Comparison of ENCODE assay signal across 33 cellular contexts in genomic region chr1:88375977-88376376, GRCh38.
"Had no signal": no experiment of that assay in that cellular context is flagged by ENCODE, and none has a peak within 500 bp of the region (broad histone marks: within the 10 kb centered on the region; RNA-seq: fewer than 3 reads in every experiment).

No MANE protein-coding gene starts in this region.

- DNase-seq: activated CD4-positive, alpha-beta memory T cell treated with anti-CD3 and anti-CD28 coated beads, Interleukin-2, amount 10 ng/mL, durations not matched to agents 7 days and 5 days; activated CD4-positive, alpha-beta T cell treated with anti-CD3 and anti-CD28 coated beads for 1 hour; activated CD4-positive, alpha-beta T cell treated with anti-CD3 and anti-CD28 coated beads for 36 hours; activated CD4-positive, alpha-beta T cell treated with anti-CD3 and anti-CD28 coated beads for 48 hours; activated CD4-positive, alpha-beta T cell treated with anti-CD3 and anti-CD28 coated beads, Interleukin-2, amount 10 ng/mL, durations not matched to agents 7 days and 5 days; activated CD4-positive, alpha-beta T cell treated with anti-CD3 and anti-CD28 coated beads, Interleukin-2, amount 50 U/mL, for 48 hours; activated CD4-positive, CD25-positive, alpha-beta regulatory T cell; activated CD8-positive, alpha-beta memory T cell treated with anti-CD3 and anti-CD28 coated beads for 24 hours; activated CD8-positive, alpha-beta memory T cell treated with anti-CD3 and anti-CD28 coated beads, Interleukin-2, amount 10 ng/mL, durations not matched to agents 7 days and 5 days; activated CD8-positive, alpha-beta memory T cell treated with anti-CD3 and anti-CD28 coated beads, Interleukin-2, amount 50 U/mL, for 48 hours; activated CD8-positive, alpha-beta T cell treated with anti-CD3 and anti-CD28 coated beads, Interleukin-2, amount 10 ng/mL, durations not matched to agents 7 days and 5 days; activated effector memory CD4-positive, alpha-beta T cell treated with Interleukin-2 at 50 U/mL for 16 hours; activated gamma-delta T cell; activated naive CD4-positive, alpha-beta T cell treated with anti-CD3 and anti-CD28 coated beads, Interleukin-2, amount 10 ng/mL, durations not matched to agents 7 days and 5 days; activated naive CD4-positive, alpha-beta T cell treated with Interleukin-2 at 50 U/mL for 16 hours; activated naive CD8-positive, alpha-beta T cell treated with anti-CD3 and anti-CD28 coated beads, Interleukin-2, amount 10 ng/mL, durations not matched to agents 7 days and 5 days; activated naive CD8-positive, alpha-beta T cell treated with anti-CD3 and anti-CD28 coated beads, Interleukin-2, amount 50 U/mL, for 24 hours; activated T-cell treated with anti-CD3 and anti-CD28 coated beads, Interleukin-2, amount 50 U/mL, for 24 hours; activated T-cell treated with anti-CD3 and anti-CD28 coated beads, Interleukin-2, amount 50 U/mL, for 48 hours; amygdala; anterior cingulate cortex; caudate nucleus; cerebellar nuclear complex; T-helper 1 cell; T-helper 2 cell; T-helper 9 cell had no signal

- ATAC-seq: activated CD4-positive, alpha-beta T cell treated with anti-CD3 and anti-CD28 coated beads for 36 hours; activated CD4-positive, CD25-positive, alpha-beta regulatory T cell treated with anti-CD3 and anti-CD28 coated beads, Interleukin-2, amount 50 U/mL, for 24 hours; activated CD8-positive, alpha-beta memory T cell treated with anti-CD3 and anti-CD28 coated beads, Interleukin-2, amount 10 ng/mL, durations not matched to agents 7 days and 5 days; activated CD8-positive, alpha-beta T cell treated with anti-CD3 and anti-CD28 coated beads, Interleukin-2, amount 10 ng/mL, durations not matched to agents 7 days and 5 days; activated naive CD8-positive, alpha-beta T cell treated with anti-CD3 and anti-CD28 coated beads, Interleukin-2, amount 50 U/mL, for 24 hours; WTC11 had no signal

- H3K9me3 ChIP-seq: ascending aorta had no signal

- H3K4me3 ChIP-seq: ascending aorta, cardiac muscle cell had no signal

- H3K27me3 ChIP-seq: ascending aorta, cardiac muscle cell had no signal

- H3K36me3 ChIP-seq: ascending aorta, cardiac muscle cell had no signal

- H3K27ac ChIP-seq: ascending aorta, cardiac muscle cell, VCaP had no signal

- H3K4me1 ChIP-seq: ascending aorta had no signal

- FAIRE-seq: bronchial epithelial cell, TTC549 had no signal
